ENCODE assay signal across 8 cellular contexts in the genomic region with DNA sequence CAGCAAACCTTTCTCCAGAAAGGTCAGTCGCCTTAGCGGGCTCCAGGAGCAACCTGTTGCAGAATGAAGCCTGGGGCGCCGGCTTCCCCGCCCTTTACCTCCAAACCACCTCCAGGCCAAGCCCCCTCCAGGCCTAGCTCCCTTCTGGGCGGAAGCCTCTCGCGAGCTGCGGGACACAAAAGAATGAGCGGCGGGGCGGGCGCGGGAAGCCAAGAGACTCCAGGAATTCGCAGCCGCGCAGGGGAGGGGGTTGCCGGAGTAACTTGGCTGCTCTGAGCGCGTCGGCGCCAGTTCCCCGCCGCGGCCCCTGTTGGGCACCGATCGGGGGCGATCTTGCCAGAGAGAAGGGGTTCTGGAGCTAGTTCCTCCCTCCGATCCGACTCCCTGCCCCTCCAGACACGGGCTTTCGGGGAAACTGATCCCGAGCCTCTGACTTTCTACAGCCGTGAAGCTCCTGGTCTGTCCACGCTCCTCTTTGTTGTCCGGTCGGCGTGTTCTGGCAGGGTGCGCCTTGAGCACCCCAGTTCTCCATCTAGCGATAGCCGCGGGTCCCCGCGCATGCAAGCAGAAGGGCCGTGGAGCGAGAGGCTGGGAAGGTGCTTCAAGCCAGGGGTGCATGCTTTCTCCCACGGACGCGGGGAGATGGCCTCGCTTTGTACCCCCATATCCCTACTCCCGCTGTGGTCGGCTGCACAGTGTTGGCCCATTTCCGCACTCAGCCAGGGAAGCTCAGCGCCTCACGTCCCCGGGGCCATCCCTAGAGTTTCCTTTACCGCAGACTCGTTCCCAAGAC. TPM values are rescaled to one million over a fixed set of nuclear protein-coding genes. Genes with fewer than 3 reads are reported as not detected.
DNase-seq lines count a peak whose midpoint lies in the region; ATAC-seq lines count a peak whose summit lies in the region.

No MANE protein-coding gene starts in this region.

- peak; percentile 89 for DNase-seq in astrocyte of the hippocampus (ENCODE audit: low read depth, low spot score)
- peak; percentile 87 for DNase-seq in iPS-NIHi11 (ENCODE audit: low spot score)
- DNase-seq in SKM-1 treated with dmso at 0.1 percent for 144 hours (lab: John Stamatoyannopoulos, UW; ENCODE audit: unreplicated experiment) = no peak

- H3K9me3 ChIP-seq in HUES64 (ENCODE audit: insufficient read depth, low read depth, low read length) (no peaks in the 10 kb centered on the region), skeletal muscle satellite cell (replicated peaks; ENCODE audit: low read length) (no peaks in the 10 kb centered on the region)

- H2AFZ ChIP-seq in ACC112 (ENCODE audit: low read length, unreplicated experiment) = no peak overlapping the region

- under 1% methylated on average over 58 of the region's 58 CpGs for WGBS in HUES64

- H3K9ac ChIP-seq in HUES64 (ENCODE audit: low read depth, low read length) (peak overlapping the region; percentile 95), skeletal muscle satellite cell (ENCODE audit: low read depth, low read length) (no peak overlapping the region)

- H3K27ac ChIP-seq in ACC112 (ENCODE audit: low read depth, low read length) (no peak overlapping the region), HUES64 (ENCODE audit: low read depth, low read length) (peak overlapping the region; percentile 69)

- no peaks in the 10 kb centered on the region for H3K79me2 ChIP-seq in ACC112 (ENCODE audit: control insufficient read depth, insufficient read depth, low read length, unreplicated experiment)

- H3K27me3 ChIP-seq in ACC112 (ENCODE audit: insufficient read depth, low read length) = peaks cover 90% of the 10 kb centered on the region
- peaks cover 52% of the 10 kb centered on the region for H3K27me3 ChIP-seq in HUES64 (ENCODE audit: insufficient read depth, low read length)
- peaks cover 74% of the 10 kb centered on the region for H3K27me3 ChIP-seq in skeletal muscle satellite cell (ENCODE audit: control insufficient read depth, insufficient read depth, low read length)

- peaks cover 6% of the 10 kb centered on the region for H3K4me1 ChIP-seq in ACC112 (ENCODE audit: control insufficient read depth, insufficient read depth, low read length, unreplicated experiment)
- H3K4me1 ChIP-seq in HUES64 (ENCODE audit: insufficient read depth, low read length) = peaks cover 28% of the 10 kb centered on the region; the same call in 1 of the 2 replicates
- H3K4me1 ChIP-seq in skeletal muscle satellite cell (ENCODE audit: control insufficient read depth, insufficient read depth, low read length) = peaks cover 9% of the 10 kb centered on the region

- ATAC-seq in HG03521 (IDR thresholded peaks at IDR 0.05; ENCODE audit: unreplicated experiment) (no peak), GM18502 (IDR thresholded peaks at IDR 0.05; ENCODE audit: poor library complexity, unreplicated experiment) (no peak)

- H3K36me3 ChIP-seq in ACC112 (ENCODE audit: insufficient read depth, low read length) (no peaks in the 10 kb centered on the region), HUES64 (ENCODE audit: insufficient read depth, low read length) (peaks cover 12% of the 10 kb centered on the region; the same call in 1 of the 2 replicates), skeletal muscle satellite cell (ENCODE audit: insufficient read depth, low read length) (no peaks in the 10 kb centered on the region)

- H3K4me3 ChIP-seq in ACC112 (ENCODE audit: low read depth, low read length) (peak overlapping the region; percentile 48), HUES64 (ENCODE audit: low read length) (peak overlapping the region; percentile 86), skeletal muscle satellite cell (ENCODE audit: low read length) (peak overlapping the region; percentile 54)

- peak overlapping the region; percentile 63 for H3K4me2 ChIP-seq in skeletal muscle satellite cell (ENCODE audit: low read length)

RNA-seq across cellular contexts. Expression of gene PROM1, which starts 1.2 kb away (rescaled TPM):
- polyA plus RNA-seq in HUES64 (2013, experiment 1 of 2) = 37.7 TPM
- 36.5 TPM for polyA plus RNA-seq in HUES64 (2013, experiment 2 of 2)
- not detected in 2 replicates for total RNA-seq in skeletal muscle satellite cell (2012; rRNA removed)
